Comparison of ENCODE assay signal across 8 cellular contexts in the genomic region with DNA sequence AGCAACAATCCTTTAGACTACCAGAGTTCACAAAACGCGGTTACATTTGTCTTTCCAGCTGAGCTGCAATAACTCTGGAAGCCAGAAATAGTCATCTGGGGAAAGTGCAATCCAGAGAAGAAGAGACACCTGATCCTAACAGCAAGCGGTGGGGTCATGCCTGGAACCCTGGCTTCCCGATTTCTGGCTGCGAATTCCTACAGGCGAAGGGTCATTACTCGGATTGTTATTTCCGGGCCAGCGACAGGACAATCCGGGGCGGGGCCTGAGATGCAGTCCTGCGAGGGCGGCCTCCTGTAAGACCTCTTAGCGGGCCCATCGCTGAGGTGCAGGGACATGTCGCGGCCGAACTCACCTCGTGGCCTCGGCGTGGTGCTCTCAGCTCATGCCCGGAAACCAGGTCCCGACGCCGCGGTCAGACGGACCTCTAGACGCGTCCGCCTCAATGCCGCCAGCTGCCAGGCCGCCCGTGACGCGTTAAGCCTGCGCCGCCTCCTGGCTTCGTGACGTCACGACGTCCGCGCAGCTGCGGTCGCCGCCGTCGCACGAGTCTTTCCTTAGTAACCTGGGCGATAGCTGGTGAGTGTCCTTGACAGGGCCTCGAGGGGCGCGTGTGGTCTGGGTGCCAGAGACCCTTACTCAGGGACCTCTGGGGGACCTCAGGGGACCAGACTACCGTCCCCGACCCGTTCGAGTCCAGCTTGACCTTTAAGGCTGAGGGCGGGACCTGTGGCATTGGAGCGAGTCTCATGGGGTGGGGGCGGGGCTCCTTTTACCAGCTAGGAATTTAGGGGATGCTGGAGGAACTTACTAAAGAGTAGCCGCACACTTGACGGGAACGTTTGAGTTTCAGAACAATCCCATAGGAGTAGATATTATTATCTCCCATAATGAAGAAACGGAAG. TPM values are rescaled to one million over a fixed set of nuclear protein-coding genes. Genes with fewer than 3 reads are reported as not detected.
DNase-seq lines count a peak whose midpoint lies in the region; ATAC-seq and TF ChIP-seq lines count a peak whose summit lies in the region.

TSS of gene MRRF (plus strand) at position 523 of the 905 bp plus-strand sequence. CDS start 6,010 bp downstream, outside the sequence.
A gene with protein sequence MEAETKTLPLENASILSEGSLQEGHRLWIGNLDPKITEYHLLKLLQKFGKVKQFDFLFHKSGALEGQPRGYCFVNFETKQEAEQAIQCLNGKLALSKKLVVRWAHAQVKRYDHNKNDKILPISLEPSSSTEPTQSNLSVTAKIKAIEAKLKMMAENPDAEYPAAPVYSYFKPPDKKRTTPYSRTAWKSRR (minus strand): TSS at position 481 of the 905 bp plus-strand sequence. CDS start 3,348 bp downstream, outside the sequence.

- peak within 1 kb of the TSS; percentile 96 for H3K27ac Mint-ChIP-seq in Calu3 (ENCODE audit: unreplicated experiment)

- peak within 1 kb of the TSS; percentile 88 for H3K27ac ChIP-seq in OCI-LY1 (ENCODE audit: low read depth, low read length, poor library complexity, severe bottlenecking)

- peak; percentile 85 for ATAC-seq in GM21381 (IDR thresholded peaks at IDR 0.05; ENCODE audit: unreplicated experiment)

- CTCF ChIA-PET in Calu3 (lab: Charles Lee) = interaction anchor here (0.6 to 1.2 kb wide), 4 partner anchors 86 to 563 kb away, joined by 3 to 4 read pairs (median 3); no protein-coding TSS in a partner anchor

- H3K4me3 Mint-ChIP-seq in Calu3 (ENCODE audit: low read depth, unreplicated experiment) = peak within 1 kb of the TSS; percentile 90

- DNase-seq in Calu3 = peak; percentile 86
- peak in 75 of 76 experiments; percentile 36 to 92 (median 80) for DNase-seq in HUDEP-2 (lab: John Stamatoyannopoulos, UW; ENCODE audit: unreplicated experiment in 76 of 76)
- DNase-seq in activated T-cell treated with anti-CD3 and anti-CD28 coated beads for 1 hour (ENCODE audit: low read depth) = peak; percentile 75
- peak; percentile 74 for DNase-seq in epidermal melanocyte (ENCODE audit: insufficient read length, low spot score)
- peak; percentile 78 for DNase-seq in middle frontal gyrus (ENCODE audit: extremely low spot score, low spot score)
- DNase-seq in stimulated activated CD8-positive, alpha-beta memory T cell treated with anti-CD3 and anti-CD28 coated beads, Interleukin-2, amount 100 ng/mL, for 1 hour (ENCODE audit: low read depth in 2 of 2) = peak; percentile 79 to 82

- no peaks in the 10 kb centered on the region for H3K9me2 ChIP-seq in OCI-LY1 (ENCODE audit: low read depth, low read length)

- TF ChIP-seq CTCF in Calu3 (IDR thresholded peaks at IDR 0.05; ENCODE audit: unreplicated experiment) (no peak), OCI-LY1 (IDR thresholded peaks at IDR 0.05; ENCODE audit: low read length) (no peak)

- no peaks in the 10 kb centered on the region for H3K27me3 ChIP-seq in OCI-LY1 (ENCODE audit: insufficient read depth, low read length)

- peak within 1 kb of the TSS; percentile 83 for H3K4me3 ChIP-seq in OCI-LY1 (ENCODE audit: low read depth, low read length, poor library complexity, severe bottlenecking)

- H3K4me1 Mint-ChIP-seq in Calu3 (ENCODE audit: low read depth, unreplicated experiment) = peaks cover 28% of the 10 kb centered on the region

- no peaks in the 10 kb centered on the region for H3F3A ChIP-seq in OCI-LY1 (ENCODE audit: insufficient read depth, low read length)

- H3K79me2 ChIP-seq in OCI-LY1 (ENCODE audit: insufficient read depth, low read length) = peaks cover 46% of the 10 kb centered on the region

- no peaks in the 10 kb centered on the region for H3K9me3 ChIP-seq in OCI-LY1 (ENCODE audit: low read length)

- intact Hi-C loops in Calu3 (cut with micrococcal nuclease; ENCODE audit: unreplicated experiment) = loop anchor here (10.0 kb wide), 1 partner anchor 120 kb away; no protein-coding TSS in a partner anchor

- H3K36me3 ChIP-seq in OCI-LY1 (ENCODE audit: insufficient read depth, low read length) = peaks cover 26% of the 10 kb centered on the region

- no peaks in the 10 kb centered on the region for H4K20me1 ChIP-seq in OCI-LY1 (ENCODE audit: insufficient read depth, low read length)

- peak within 1 kb of the TSS; percentile 88 for H3K9ac ChIP-seq in OCI-LY1 (ENCODE audit: low read length)

- no peaks in the 10 kb centered on the region for H3K9me3 Mint-ChIP-seq in Calu3 (ENCODE audit: low read depth, unreplicated experiment)

- peaks cover 25% of the 10 kb centered on the region for H3K36me3 Mint-ChIP-seq in Calu3 (ENCODE audit: insufficient read depth, unreplicated experiment)

- peaks cover 48% of the 10 kb centered on the region for H3K4me1 ChIP-seq in OCI-LY1 (ENCODE audit: insufficient read depth, low read length, severe bottlenecking)

- H3K4me2 ChIP-seq in OCI-LY1 (ENCODE audit: low read length) = peak within 1 kb of the TSS; percentile 95

- BruUV-seq in Calu3 (replicated peaks; lab: Mats Ljungman, UMichigan) = TSS peak; percentile 73

- H2AFZ ChIP-seq in OCI-LY1 (ENCODE audit: low read length) = 0 out of 2 replicates have a peak within 1 kb of the TSS, but pooled peaks have one; percentile 24

- no peaks in the 10 kb centered on the region for H3K27me3 Mint-ChIP-seq in Calu3 (ENCODE audit: unreplicated experiment)

RNA-seq across cellular contexts. Expression of gene MRRF, which starts in this region (rescaled TPM):
- total RNA-seq in Calu3 (2022) = 45.7 and 47.1 TPM in 2 replicates

RNA-seq across cellular contexts. Expression of the second gene that starts in this region (rescaled TPM):
- total RNA-seq in Calu3 (2022) = 13.1 and 14.1 TPM in 2 replicates

Comparison
In these comparisons a context has a peak if more than half of its experiments do, and no peak if none do; other contexts are left out.
1. Peak in every context shown above with its lines: DNase-seq, ATAC-seq, H3K4me3 ChIP-seq and H3K27ac ChIP-seq.